1 cellular context compared by ENCODE assay signal in the genomic region with DNA sequence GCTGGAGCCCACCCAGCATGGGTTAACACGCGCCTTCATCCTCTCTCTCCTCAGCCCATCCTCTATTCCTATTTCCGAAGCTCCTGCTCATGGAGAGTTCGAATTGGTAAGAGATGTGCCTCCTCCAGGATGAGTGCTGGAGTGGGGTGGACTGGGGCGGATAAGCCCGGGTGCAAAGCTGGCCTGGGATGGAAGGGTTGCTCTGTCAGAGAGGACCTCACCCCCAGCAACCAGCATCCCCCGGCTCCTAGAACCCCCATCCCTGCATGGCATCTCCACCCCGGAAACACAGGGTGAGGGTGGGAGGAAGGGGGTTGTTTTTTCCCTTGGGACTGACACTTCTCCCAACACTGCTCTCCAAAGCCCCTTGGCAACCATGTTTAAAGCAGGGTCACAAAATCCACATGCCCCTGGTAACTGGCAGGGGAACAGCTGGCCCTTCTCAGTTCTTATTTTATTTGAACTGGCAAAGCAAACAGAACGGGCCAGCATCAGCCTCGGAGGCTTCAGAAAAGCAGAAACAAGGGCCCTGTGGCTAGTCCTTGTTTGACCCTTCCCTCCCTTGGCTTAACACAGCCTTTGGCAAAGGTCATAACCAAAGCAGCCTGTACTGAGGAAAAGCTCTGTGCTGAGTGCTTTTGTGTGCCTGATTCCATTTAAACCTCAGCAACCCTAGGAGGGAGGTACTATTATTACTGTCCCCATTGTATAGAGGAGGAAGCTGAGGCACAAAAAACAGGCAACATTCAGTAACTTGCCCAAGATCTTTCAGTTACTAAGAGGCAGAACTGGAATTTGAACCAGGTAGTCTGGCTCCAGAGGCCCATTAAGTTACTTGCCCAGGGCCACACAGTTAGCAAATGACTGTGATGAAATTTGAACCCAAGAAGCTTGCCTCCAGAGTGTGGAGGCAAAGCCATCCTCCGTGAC.
TF ChIP-seq lines count a peak whose summit lies in the region.

No MANE protein-coding gene starts in this region.

TF ChIP-seq in liver, 16 proteins besides CTCF, POLR2A, EP300 and RAD21 (continued from another document):
- TF ChIP-seq, protein P1, sequence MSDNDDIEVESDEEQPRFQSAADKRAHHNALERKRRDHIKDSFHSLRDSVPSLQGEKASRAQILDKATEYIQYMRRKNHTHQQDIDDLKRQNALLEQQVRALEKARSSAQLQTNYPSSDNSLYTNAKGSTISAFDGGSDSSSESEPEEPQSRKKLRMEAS (IDR thresholded peaks at IDR 0.05): no peak
- no peak for TF ChIP-seq NR2F2 (IDR thresholded peaks at IDR 0.05)
